1 cellular context compared by ENCODE assay signal in the genomic region with DNA sequence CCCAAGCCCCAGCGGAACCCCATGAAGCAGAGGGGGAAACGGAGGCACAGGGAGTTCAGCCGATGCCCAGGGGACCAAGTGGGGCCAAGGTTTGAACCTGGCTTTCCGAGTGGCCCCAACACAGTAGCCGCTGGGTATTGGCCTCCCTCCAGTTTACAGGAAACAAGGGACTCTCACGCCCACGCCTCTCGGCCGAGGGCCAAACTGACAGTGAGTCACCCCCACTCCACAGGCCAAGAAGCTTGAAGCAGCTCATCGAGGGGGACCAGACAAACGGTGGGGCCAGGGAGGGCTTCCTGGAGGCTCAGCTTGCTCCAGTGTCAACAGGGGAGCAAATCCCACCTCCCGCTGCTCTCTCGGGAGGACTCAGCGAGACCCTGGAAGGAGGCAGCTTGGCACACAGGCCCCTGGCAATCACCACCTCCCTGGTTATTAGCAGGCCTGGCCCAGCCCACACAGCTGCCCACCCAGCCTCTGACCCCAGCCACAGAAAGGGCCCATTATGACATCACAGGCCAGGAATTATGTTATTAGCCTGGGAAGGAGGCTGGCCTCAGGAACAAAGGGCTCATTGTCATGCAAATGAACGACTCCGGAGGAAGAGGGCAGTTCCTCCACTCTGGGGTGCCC.
A peak's percentile ranks its signal among the peaks of the same experiment; 100 is the strongest.
TF ChIP-seq lines count a peak whose summit lies in the region.

No MANE protein-coding gene starts in this region.

TF ChIP-seq in H1, 55 proteins besides CTCF, POLR2A, EP300 and RAD21 (continued from another document):
- TF ChIP-seq, protein P1, sequence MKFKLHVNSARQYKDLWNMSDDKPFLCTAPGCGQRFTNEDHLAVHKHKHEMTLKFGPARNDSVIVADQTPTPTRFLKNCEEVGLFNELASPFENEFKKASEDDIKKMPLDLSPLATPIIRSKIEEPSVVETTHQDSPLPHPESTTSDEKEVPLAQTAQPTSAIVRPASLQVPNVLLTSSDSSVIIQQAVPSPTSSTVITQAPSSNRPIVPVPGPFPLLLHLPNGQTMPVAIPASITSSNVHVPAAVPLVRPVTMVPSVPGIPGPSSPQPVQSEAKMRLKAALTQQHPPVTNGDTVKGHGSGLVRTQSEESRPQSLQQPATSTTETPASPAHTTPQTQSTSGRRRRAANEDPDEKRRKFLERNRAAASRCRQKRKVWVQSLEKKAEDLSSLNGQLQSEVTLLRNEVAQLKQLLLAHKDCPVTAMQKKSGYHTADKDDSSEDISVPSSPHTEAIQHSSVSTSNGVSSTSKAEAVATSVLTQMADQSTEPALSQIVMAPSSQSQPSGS (IDR thresholded peaks at IDR 0.05; ENCODE audit: low read length), result peak; percentile 81
- no peak for TF ChIP-seq BCL11A (IDR thresholded peaks at IDR 0.05; ENCODE audit: low read depth in 2 of 2, low read length in 2 of 2)
- TF ChIP-seq CTBP2 (IDR thresholded peaks at IDR 0.05; ENCODE audit: borderline replicate concordance, insufficient read depth, insufficient read length, low read length), result no peak
- 0 out of 2 replicates have a peak, but pooled peaks have one; percentile 18 for TF ChIP-seq CEBPB (IDR thresholded peaks at IDR 0.05; ENCODE audit: low read depth, low read length)
- no peak for TF ChIP-seq RXRA (IDR thresholded peaks at IDR 0.05; ENCODE audit: insufficient read depth, low read depth, low read length)
- TF ChIP-seq KDM5A (IDR thresholded peaks at IDR 0.05; ENCODE audit: low read length), result no peak
- TF ChIP-seq JUND (IDR thresholded peaks at IDR 0.05; ENCODE audit: low read length), result peak; percentile 76; the same call in 1 of the 2 replicates
- TF ChIP-seq TCF12 (IDR thresholded peaks at IDR 0.05; ENCODE audit: low read depth, low read length), result 0 out of 2 replicates have a peak, but pooled peaks have one; percentile 34
- TF ChIP-seq SIX5 (IDR thresholded peaks at IDR 0.05; ENCODE audit: low read depth, low read length), result no peak
- no peak for TF ChIP-seq EZH2 (IDR thresholded peaks at IDR 0.05; ENCODE audit: low read depth, low read length, severe bottlenecking)
- TF ChIP-seq, protein P2, sequence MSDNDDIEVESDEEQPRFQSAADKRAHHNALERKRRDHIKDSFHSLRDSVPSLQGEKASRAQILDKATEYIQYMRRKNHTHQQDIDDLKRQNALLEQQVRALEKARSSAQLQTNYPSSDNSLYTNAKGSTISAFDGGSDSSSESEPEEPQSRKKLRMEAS (IDR thresholded peaks at IDR 0.05), result no peak
- no peak for TF ChIP-seq CHD2 (IDR thresholded peaks at IDR 0.05; ENCODE audit: low read length)
- TF ChIP-seq RNF2 (IDR thresholded peaks at IDR 0.05; ENCODE audit: borderline replicate concordance, low read depth, low read length, missing control alignments, poor library complexity, severe bottlenecking), result no peak
- TF ChIP-seq NANOG (IDR thresholded peaks at IDR 0.05; ENCODE audit: insufficient read depth, low read depth, low read length, poor library complexity, severe bottlenecking), result peak; percentile 38
- TF ChIP-seq TEAD4 (IDR thresholded peaks at IDR 0.05; ENCODE audit: low read depth, low read length), result peak; percentile 21; the same call in 1 of the 2 replicates
- no peak for TF ChIP-seq BRCA1 (IDR thresholded peaks at IDR 0.05; ENCODE audit: low read depth, low read length)
- TF ChIP-seq KDM4A (IDR thresholded peaks at IDR 0.05; ENCODE audit: low read depth, low read length, severe bottlenecking), result no peak
